In genomic region chr4:119690871-119691270, GRCh38 we compare ENCODE assay signal across 1 cellular context.
TF ChIP-seq lines count a peak whose summit lies in the region.

No MANE protein-coding gene starts in this region.

TF ChIP-seq in GM23338, 12 proteins besides CTCF, POLR2A, EP300 and RAD21 (continued from another document):
- TF ChIP-seq EZH2phosphoT487 (IDR thresholded peaks at IDR 0.05; ENCODE audit: unreplicated experiment): no peak
- TF ChIP-seq NANOG (IDR thresholded peaks at IDR 0.05; ENCODE audit: borderline replicate concordance): no peak
- no peak for TF ChIP-seq ETS1 (IDR thresholded peaks at IDR 0.05)
- no peak for TF ChIP-seq ZNF331 (CRISPR knock-in tag; IDR thresholded peaks at IDR 0.05; ENCODE audit: low read depth)
- no peak for TF ChIP-seq CREB1 (CRISPR knock-in tag; IDR thresholded peaks at IDR 0.05; ENCODE audit: low read depth)
- no peak for TF ChIP-seq EZH2 (IDR thresholded peaks at IDR 0.05; ENCODE audit: low read depth, unreplicated experiment)
- TF ChIP-seq ZNF462 (CRISPR knock-in tag; IDR thresholded peaks at IDR 0.05): no peak
- no peak for TF ChIP-seq JUNB (IDR thresholded peaks at IDR 0.05; ENCODE audit: unreplicated experiment)
- no peak for TF ChIP-seq ZNF114 (CRISPR knock-in tag; IDR thresholded peaks at IDR 0.05)
